23 cellular contexts compared by ENCODE assay signal in the genomic region with DNA sequence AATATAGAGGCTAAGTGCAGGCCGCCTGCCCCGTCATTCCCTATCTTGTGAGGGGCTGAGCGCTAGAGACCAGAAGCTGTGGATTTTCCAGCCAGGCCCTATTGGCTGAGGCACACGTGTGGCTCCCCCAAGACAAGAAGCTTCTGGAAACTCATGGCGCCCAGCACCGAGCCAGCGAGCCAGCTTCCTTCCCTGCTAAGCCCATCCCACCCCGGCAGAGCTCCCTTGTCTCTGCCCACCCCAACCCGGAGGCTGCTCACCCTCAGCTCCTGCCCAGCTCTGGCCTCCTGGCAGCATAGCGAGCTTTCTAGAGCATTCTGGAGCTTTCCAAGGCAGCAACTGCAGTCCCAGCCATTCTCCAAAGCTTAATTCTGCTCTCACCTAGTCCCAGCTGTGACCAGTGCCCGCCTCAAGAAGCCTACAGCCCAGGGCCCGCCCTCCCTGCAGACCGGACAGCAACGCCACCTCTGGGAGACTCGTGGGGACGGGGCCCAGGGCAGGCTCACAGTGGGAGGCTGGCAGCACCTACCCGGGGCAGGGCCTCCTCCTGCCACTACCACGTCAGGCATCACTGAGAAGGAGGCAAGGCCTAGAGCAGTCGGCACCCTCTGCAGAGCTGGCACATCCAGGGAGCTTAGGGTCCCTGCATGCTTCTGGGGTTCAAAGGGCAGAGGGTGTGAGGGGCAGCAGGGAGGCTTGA. TPM values are rescaled to one million over a fixed set of nuclear protein-coding genes. Genes with fewer than 3 reads are reported as not detected.
DNase-seq lines count a peak whose midpoint lies in the region; ATAC-seq and TF ChIP-seq lines count a peak whose summit lies in the region.
"Had no signal": no experiment of that assay in that cellular context is flagged by ENCODE, and none has a peak within 500 bp of the region (broad histone marks: within the 10 kb centered on the region; RNA-seq: fewer than 3 reads in every experiment).

No MANE protein-coding gene starts in this region.

- peaks cover 0 to 67% (median 48%) of the 10 kb centered on the region in 10 experiments; a peak in 16 of 20 replicates for H3K4me1 ChIP-seq in BLaER1 treated with 17β-estradiol and CSF1 and Interleukin-3, amounts not matched to agents 10 nM and 100 nM
- H3K4me1 ChIP-seq in mesendoderm (ENCODE audit: control insufficient read depth, low read depth, low read length) = no peaks in the 10 kb centered on the region
- H3K4me1 ChIP-seq: Peyer's patch, SJSA1 had no signal

- peak overlapping the region in 8 of 11 experiments; percentile 60 to 78 (median 65); a peak in 15 of 22 replicates for H3K4me2 ChIP-seq in BLaER1 treated with 17β-estradiol and CSF1 and Interleukin-3, amounts not matched to agents 10 nM and 100 nM
- no peak overlapping the region for H3K4me2 ChIP-seq in mesendoderm (ENCODE audit: low read length)

- no peak overlapping the region for H2BK5ac ChIP-seq in mesendoderm (ENCODE audit: low read length)

- H3K9ac ChIP-seq in BLaER1 treated with 17β-estradiol and CSF1 and Interleukin-3, amounts not matched to agents 10 nM and 100 nM = peak overlapping the region in 1 of 11 experiments; percentile 22; a peak in 1 of 22 replicates
- H3K9ac ChIP-seq in mesendoderm (ENCODE audit: low read length) = no peak overlapping the region

- DNase-seq in DMS79 treated with DMSO at 0.1 percent for 48 hours (lab: John Stamatoyannopoulos, UW) = peak; percentile 12
- no peak for DNase-seq in DMS79 (lab: John Stamatoyannopoulos, UW)
- no peak for DNase-seq in WERI-Rb-1
- DNase-seq in mesendoderm = no peak
- no peak for DNase-seq in medulla oblongata (ENCODE audit: extremely low spot score)
- DNase-seq: ACHN; EL; GF-D8; Karpas-422; MV-4-11; NCI-H1694; NCI-H2081; NCI-H345; NCI-H524; NCI-H774; NK-92 treated with Interleukin-12 subunit alpha and Interleukin-12 subunit beta, amount 100 ng/mL, for 24 hours; Peyer's patch had no signal

- peak overlapping the region; percentile 15 for H3K56ac ChIP-seq in mesendoderm (ENCODE audit: low read length)

- no peak overlapping the region for H4K8ac ChIP-seq in mesendoderm (ENCODE audit: low read depth, low read length)

- no peak overlapping the region for H3K4ac ChIP-seq in mesendoderm (ENCODE audit: low read depth, low read length)

- no peaks in the 10 kb centered on the region for H3K9me3 ChIP-seq in BLaER1 treated with 17β-estradiol and CSF1 and Interleukin-3, amounts not matched to agents 10 nM and 100 nM (replicated peaks in 1 of 11)
- H3K9me3 ChIP-seq in WERI-Rb-1 (ENCODE audit: severe bottlenecking) = no peaks in the 10 kb centered on the region
- H3K9me3 ChIP-seq: Peyer's patch, SJSA1 had no signal

- H3K23ac ChIP-seq in mesendoderm (ENCODE audit: low read length) = no peak overlapping the region

- H4K5ac ChIP-seq in mesendoderm (ENCODE audit: low read length) = no peak overlapping the region

- peaks cover 0 to 34% (median 0%) of the 10 kb centered on the region in 11 experiments; a peak in 6 of 22 replicates for H4K20me1 ChIP-seq in BLaER1 treated with 17β-estradiol and CSF1 and Interleukin-3, amounts not matched to agents 10 nM and 100 nM

- no peak overlapping the region for H2BK15ac ChIP-seq in mesendoderm (replicated peaks; ENCODE audit: low read depth)

- H3K4me3 ChIP-seq in BLaER1 treated with 17β-estradiol and CSF1 and Interleukin-3, amounts not matched to agents 10 nM and 100 nM = no peak overlapping the region
- H3K4me3 ChIP-seq in WERI-Rb-1 (ENCODE audit: low read depth, low read length) = no peak overlapping the region
- no peak overlapping the region for H3K4me3 ChIP-seq in mesendoderm (ENCODE audit: low read length)
- H3K4me3 ChIP-seq: Peyer's patch, SJSA1 had no signal

- H2BK120ac ChIP-seq in mesendoderm (ENCODE audit: low read depth, low read length) = no peak overlapping the region

- no peak overlapping the region for H3K18ac ChIP-seq in mesendoderm (ENCODE audit: low read length)

- no peaks in the 10 kb centered on the region for H3K36me3 ChIP-seq in BLaER1 treated with 17β-estradiol and CSF1 and Interleukin-3, amounts not matched to agents 10 nM and 100 nM
- H3K36me3 ChIP-seq in WERI-Rb-1 (no peaks in the 10 kb centered on the region), mesendoderm (ENCODE audit: control insufficient read depth, insufficient read depth, low read length) (no peaks in the 10 kb centered on the region)
- H3K36me3 ChIP-seq: Peyer's patch, SJSA1 had no signal

- TF ChIP-seq CTCF in WERI-Rb-1 (IDR thresholded peaks at IDR 0.05; ENCODE audit: low read depth, low read length) = no peak

- H3K79me2 ChIP-seq in mesendoderm (ENCODE audit: control insufficient read depth, insufficient read depth, low read length) = no peaks in the 10 kb centered on the region

- no peak for ATAC-seq in GM18867 (IDR thresholded peaks at IDR 0.05; ENCODE audit: unreplicated experiment)
- ATAC-seq in GM18868 (IDR thresholded peaks at IDR 0.05; ENCODE audit: unreplicated experiment) = no peak
- ATAC-seq: HCT116 had no signal

- H3K27me3 ChIP-seq in BLaER1 treated with 17β-estradiol and CSF1 and Interleukin-3, amounts not matched to agents 10 nM and 100 nM = no peaks in the 10 kb centered on the region
- H3K27me3 ChIP-seq in WERI-Rb-1 (ENCODE audit: insufficient read depth, low read depth, severe bottlenecking) = no peaks in the 10 kb centered on the region
- H3K27me3 ChIP-seq in mesendoderm (ENCODE audit: insufficient read depth, low read length, poor library complexity) = no peaks in the 10 kb centered on the region
- H3K27me3 ChIP-seq: Peyer's patch had no signal

- no peak overlapping the region for H2AK5ac ChIP-seq in mesendoderm (ENCODE audit: low read length)

- no CpG with 5 or more reads among the region's 19 CpGs for WGBS in mesendoderm (ENCODE audit: extremely low coverage, insufficient coverage, low lambda C conversion rate)

- no peaks in the 10 kb centered on the region for H3K79me1 ChIP-seq in mesendoderm (ENCODE audit: low read length)

- no peak overlapping the region for H3K27ac ChIP-seq in BLaER1 treated with 17β-estradiol and CSF1 and Interleukin-3, amounts not matched to agents 10 nM and 100 nM
- peak overlapping the region; percentile 24; the same call in 1 of the 2 replicates for H3K27ac ChIP-seq in WERI-Rb-1
- H3K27ac ChIP-seq in mesendoderm (ENCODE audit: low read depth, low read length) = no peak overlapping the region
- H3K27ac ChIP-seq: 22Rv1, Peyer's patch, SJSA1 had no signal

RNA-seq across cellular contexts. Expression of gene TMEM250, which starts 23.2 kb away (rescaled TPM):
- 21.7 TPM for polyA plus RNA-seq in mesendoderm (2013, experiment 1 of 2)
- polyA plus RNA-seq in mesendoderm (2013, experiment 2 of 2) = 22.2 TPM

RNA-seq across cellular contexts. Expression of gene NACC2, which starts 46.8 kb away (rescaled TPM):
- 2.0 TPM for polyA plus RNA-seq in mesendoderm (2013, experiment 1 of 2)
- 2.2 TPM for polyA plus RNA-seq in mesendoderm (2013, experiment 2 of 2)
